ENCODE assay signal across 1 cellular context in the genomic region with DNA sequence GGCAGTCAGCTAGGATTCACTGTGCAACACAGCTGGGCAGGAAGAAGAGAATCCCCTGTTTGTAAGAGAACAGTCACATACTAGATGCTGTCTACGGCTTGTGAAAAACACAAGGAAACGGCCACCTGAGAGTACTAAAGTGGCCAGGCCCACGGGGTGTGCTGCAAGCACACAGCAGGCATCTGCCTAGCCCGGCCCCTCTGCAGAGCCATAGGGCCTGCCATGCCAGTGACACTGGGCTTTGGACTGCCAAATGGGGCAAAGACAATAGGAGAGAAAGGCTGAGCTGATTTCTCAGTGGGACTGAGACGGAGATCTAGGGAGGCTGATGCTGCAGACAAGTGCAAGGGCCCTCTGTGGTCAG.
TF ChIP-seq lines count a peak whose summit lies in the region.

No MANE protein-coding gene starts in this region.

TF ChIP-seq in SK-N-SH, 30 proteins besides CTCF, POLR2A, EP300 and RAD21:
- TF ChIP-seq, protein P1, sequence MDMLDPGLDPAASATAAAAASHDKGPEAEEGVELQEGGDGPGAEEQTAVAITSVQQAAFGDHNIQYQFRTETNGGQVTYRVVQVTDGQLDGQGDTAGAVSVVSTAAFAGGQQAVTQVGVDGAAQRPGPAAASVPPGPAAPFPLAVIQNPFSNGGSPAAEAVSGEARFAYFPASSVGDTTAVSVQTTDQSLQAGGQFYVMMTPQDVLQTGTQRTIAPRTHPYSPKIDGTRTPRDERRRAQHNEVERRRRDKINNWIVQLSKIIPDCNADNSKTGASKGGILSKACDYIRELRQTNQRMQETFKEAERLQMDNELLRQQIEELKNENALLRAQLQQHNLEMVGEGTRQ (IDR thresholded peaks at IDR 0.05; ENCODE audit: borderline replicate concordance, low read depth, low read length) = no peak
- TF ChIP-seq NFIC (IDR thresholded peaks at IDR 0.05; ENCODE audit: borderline replicate concordance) (no peak), RCOR1 (IDR thresholded peaks at IDR 0.05; ENCODE audit: low read length) (no peak), RXRA (IDR thresholded peaks at IDR 0.05; ENCODE audit: borderline replicate concordance, low read depth) (no peak), FOSL2 (IDR thresholded peaks at IDR 0.05; ENCODE audit: borderline replicate concordance, low read depth) (no peak), GATA2 (CRISPR knock-in tag; IDR thresholded peaks at IDR 0.05) (no peak), YY1 (IDR thresholded peaks at IDR 0.05; ENCODE audit: low read depth) (no peak), CHD2 (IDR thresholded peaks at IDR 0.05; ENCODE audit: low read length, partially characterized antibody) (no peak), ELF1 (IDR thresholded peaks at IDR 0.05) (no peak), FOXM1 (IDR thresholded peaks at IDR 0.05; ENCODE audit: low read depth) (no peak), TAF1 (IDR thresholded peaks at IDR 0.05; ENCODE audit: borderline replicate concordance, low read depth, low read length) (no peak), FOXJ3 (CRISPR knock-in tag; IDR thresholded peaks at IDR 0.05) (no peak), NRF1 (IDR thresholded peaks at IDR 0.05; ENCODE audit: low read depth, low read length) (no peak), GABPA (IDR thresholded peaks at IDR 0.05; ENCODE audit: low read depth) (no peak)
- TF ChIP-seq, protein P2, sequence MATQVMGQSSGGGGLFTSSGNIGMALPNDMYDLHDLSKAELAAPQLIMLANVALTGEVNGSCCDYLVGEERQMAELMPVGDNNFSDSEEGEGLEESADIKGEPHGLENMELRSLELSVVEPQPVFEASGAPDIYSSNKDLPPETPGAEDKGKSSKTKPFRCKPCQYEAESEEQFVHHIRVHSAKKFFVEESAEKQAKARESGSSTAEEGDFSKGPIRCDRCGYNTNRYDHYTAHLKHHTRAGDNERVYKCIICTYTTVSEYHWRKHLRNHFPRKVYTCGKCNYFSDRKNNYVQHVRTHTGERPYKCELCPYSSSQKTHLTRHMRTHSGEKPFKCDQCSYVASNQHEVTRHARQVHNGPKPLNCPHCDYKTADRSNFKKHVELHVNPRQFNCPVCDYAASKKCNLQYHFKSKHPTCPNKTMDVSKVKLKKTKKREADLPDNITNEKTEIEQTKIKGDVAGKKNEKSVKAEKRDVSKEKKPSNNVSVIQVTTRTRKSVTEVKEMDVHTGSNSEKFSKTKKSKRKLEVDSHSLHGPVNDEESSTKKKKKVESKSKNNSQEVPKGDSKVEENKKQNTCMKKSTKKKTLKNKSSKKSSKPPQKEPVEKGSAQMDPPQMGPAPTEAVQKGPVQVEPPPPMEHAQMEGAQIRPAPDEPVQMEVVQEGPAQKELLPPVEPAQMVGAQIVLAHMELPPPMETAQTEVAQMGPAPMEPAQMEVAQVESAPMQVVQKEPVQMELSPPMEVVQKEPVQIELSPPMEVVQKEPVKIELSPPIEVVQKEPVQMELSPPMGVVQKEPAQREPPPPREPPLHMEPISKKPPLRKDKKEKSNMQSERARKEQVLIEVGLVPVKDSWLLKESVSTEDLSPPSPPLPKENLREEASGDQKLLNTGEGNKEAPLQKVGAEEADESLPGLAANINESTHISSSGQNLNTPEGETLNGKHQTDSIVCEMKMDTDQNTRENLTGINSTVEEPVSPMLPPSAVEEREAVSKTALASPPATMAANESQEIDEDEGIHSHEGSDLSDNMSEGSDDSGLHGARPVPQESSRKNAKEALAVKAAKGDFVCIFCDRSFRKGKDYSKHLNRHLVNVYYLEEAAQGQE (IDR thresholded peaks at IDR 0.05; ENCODE audit: low read depth, low read length) = no peak
- TF ChIP-seq, protein P3, sequence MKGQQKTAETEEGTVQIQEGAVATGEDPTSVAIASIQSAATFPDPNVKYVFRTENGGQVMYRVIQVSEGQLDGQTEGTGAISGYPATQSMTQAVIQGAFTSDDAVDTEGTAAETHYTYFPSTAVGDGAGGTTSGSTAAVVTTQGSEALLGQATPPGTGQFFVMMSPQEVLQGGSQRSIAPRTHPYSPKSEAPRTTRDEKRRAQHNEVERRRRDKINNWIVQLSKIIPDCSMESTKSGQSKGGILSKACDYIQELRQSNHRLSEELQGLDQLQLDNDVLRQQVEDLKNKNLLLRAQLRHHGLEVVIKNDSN (IDR thresholded peaks at IDR 0.05; ENCODE audit: borderline replicate concordance, low read depth) = no peak
- TF ChIP-seq, protein P4, sequence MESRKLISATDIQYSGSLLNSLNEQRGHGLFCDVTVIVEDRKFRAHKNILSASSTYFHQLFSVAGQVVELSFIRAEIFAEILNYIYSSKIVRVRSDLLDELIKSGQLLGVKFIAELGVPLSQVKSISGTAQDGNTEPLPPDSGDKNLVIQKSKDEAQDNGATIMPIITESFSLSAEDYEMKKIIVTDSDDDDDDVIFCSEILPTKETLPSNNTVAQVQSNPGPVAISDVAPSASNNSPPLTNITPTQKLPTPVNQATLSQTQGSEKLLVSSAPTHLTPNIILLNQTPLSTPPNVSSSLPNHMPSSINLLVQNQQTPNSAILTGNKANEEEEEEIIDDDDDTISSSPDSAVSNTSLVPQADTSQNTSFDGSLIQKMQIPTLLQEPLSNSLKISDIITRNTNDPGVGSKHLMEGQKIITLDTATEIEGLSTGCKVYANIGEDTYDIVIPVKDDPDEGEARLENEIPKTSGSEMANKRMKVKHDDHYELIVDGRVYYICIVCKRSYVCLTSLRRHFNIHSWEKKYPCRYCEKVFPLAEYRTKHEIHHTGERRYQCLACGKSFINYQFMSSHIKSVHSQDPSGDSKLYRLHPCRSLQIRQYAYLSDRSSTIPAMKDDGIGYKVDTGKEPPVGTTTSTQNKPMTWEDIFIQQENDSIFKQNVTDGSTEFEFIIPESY (IDR thresholded peaks at IDR 0.05; ENCODE audit: borderline replicate concordance, low read depth) = no peak
- TF ChIP-seq, protein P5, sequence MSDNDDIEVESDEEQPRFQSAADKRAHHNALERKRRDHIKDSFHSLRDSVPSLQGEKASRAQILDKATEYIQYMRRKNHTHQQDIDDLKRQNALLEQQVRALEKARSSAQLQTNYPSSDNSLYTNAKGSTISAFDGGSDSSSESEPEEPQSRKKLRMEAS (IDR thresholded peaks at IDR 0.05; ENCODE audit: low read depth) = no peak
